Comparison of ENCODE assay signal across 9 cellular contexts in the genomic region with DNA sequence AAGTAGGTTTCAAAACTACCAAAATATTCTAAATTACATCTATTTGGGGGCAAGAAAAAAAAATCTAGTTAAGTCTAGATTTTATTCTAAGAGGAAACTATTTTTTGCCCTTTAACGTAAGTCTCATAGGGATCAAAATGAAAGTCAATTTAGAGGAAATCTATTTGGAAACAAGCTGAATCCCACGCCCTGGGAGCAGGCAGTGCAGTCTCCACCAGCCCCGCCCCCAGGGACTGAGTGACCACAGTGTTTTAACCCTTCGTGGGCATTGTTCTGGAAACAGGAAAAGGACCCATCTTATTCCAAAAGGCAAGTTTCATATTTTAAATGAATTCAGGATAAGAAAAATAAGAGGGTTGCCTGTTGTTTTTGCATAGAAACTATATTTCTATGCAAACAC.
DNase-seq lines count a peak whose midpoint lies in the region; ATAC-seq and FAIRE-seq lines count a peak whose summit lies in the region.
"Had no signal": no experiment of that assay in that cellular context is flagged by ENCODE, and none has a peak within 500 bp of the region (broad histone marks: within the 10 kb centered on the region; RNA-seq: fewer than 3 reads in every experiment).

No MANE protein-coding gene starts in this region.

- DNase-seq in NCI-H2029 (lab: John Stamatoyannopoulos, UW) (peak; percentile 20), NCI-H2029 treated with DMSO at 0.1 percent for 48 hours (lab: John Stamatoyannopoulos, UW) (no peak), dermis microvascular lymphatic vessel endothelial cell (ENCODE audit: low read depth in 2 of 2) (peak; percentile 33 to 52), medulla oblongata (ENCODE audit: extremely low spot score) (peak; percentile 93), urothelium cell line (ENCODE audit: low spot score) (peak; percentile 39), GF-D8 (lab: John Stamatoyannopoulos, UW) (no peak)

- ATAC-seq in GM19351 (IDR thresholded peaks at IDR 0.05; ENCODE audit: unreplicated experiment) (no peak), GM18868 (IDR thresholded peaks at IDR 0.05; ENCODE audit: unreplicated experiment) (no peak)

- FAIRE-seq in urothelium cell line (lab: Jason Lieb, UNC) = no peak
- FAIRE-seq: A204.1 had no signal

Comparison
In these comparisons a context has a peak if more than half of its experiments do, and no peak if none do; other contexts are left out.
1. DNase-seq: peak in NCI-H2029 (single experiment), dermis microvascular lymphatic vessel endothelial cell (2 of 2), medulla oblongata (single experiment) and urothelium cell line (single experiment); none in NCI-H2029 treated with DMSO at 0.1 percent for 48 hours (single experiment) and GF-D8 (single experiment).